ENCODE assay signal across 1 cellular context in genomic region chr20:2771631-2772080, GRCh38.
TF ChIP-seq lines count a peak whose summit lies in the region.

No MANE protein-coding gene starts in this region.

TF ChIP-seq in K562, 482 proteins besides CTCF, POLR2A, EP300 and RAD21 (continued from another document):
- TF ChIP-seq PKNOX1 (IDR thresholded peaks at IDR 0.05), result 0 out of 2 replicates have a peak, but pooled peaks have one; percentile 22
- TF ChIP-seq GABPA (tag; conservative IDR thresholded peaks at IDR 0.05; ENCODE audit: low read depth), result peak; percentile 49
